In genomic region chr16:54051821-54052220, GRCh38 we compare ENCODE assay signal across 22 cellular contexts.
"Had no signal": no experiment of that assay in that cellular context is flagged by ENCODE, and none has a peak within 500 bp of the region (broad histone marks: within the 10 kb centered on the region; RNA-seq: fewer than 3 reads in every experiment).

No MANE protein-coding gene starts in this region.

- H3K27me3 ChIP-seq: gastrocnemius medialis, neutrophil, pancreas, right lobe of liver, tibial nerve, upper lobe of left lung had no signal

- H3K4me1 ChIP-seq: gastrocnemius medialis, pancreas, right lobe of liver, upper lobe of left lung had no signal

- ATAC-seq: esophagus mucosa; gastrocnemius medialis; left lobe of liver; pancreas; right lobe of liver; stimulated activated naive B cell treated with anti-CD40 and anti-IgM and Interleukin-4, amounts not matched to agents 10 μg/mL and 1 μg/mL and 100 μg/mL, for 72 hours had no signal

- H3K4me3 ChIP-seq: gastrocnemius medialis, lung, pancreas, right lobe of liver, thoracic aorta, tibial nerve, upper lobe of left lung had no signal

- DNase-seq: effector CD8-positive, alpha-beta T cell; endodermal cell; foreskin fibroblast; gastrocnemius medialis; head of caudate nucleus; kidney; naive B cell; pancreas; retina; right lobe of liver; small intestine; stimulated activated CD4-positive, alpha-beta T cell treated with anti-CD3 and anti-CD28 coated beads, Interleukin-15, amount 100 ng/mL, for 24 hours; stimulated activated CD4-positive, alpha-beta T cell treated with anti-CD3 and anti-CD28 coated beads, Interleukin-2, amount 100 ng/mL, for 48 hours; stimulated activated naive B cell treated with anti-CD40 and anti-IgM and Interleukin-4, amounts not matched to agents 10 μg/mL and 1 μg/mL and 100 μg/mL, for 72 hours; upper lobe of left lung had no signal

- H3K27ac ChIP-seq: epithelial cell of prostate, gastrocnemius medialis, neutrophil, pancreas, right lobe of liver, thoracic aorta, tibial nerve, upper lobe of left lung had no signal

- H3K9me3 ChIP-seq: gastrocnemius medialis, neutrophil, pancreas, right lobe of liver, thoracic aorta, tibial nerve, upper lobe of left lung had no signal

- H3K36me3 ChIP-seq: gastrocnemius medialis, neutrophil, pancreas, right lobe of liver, thoracic aorta, upper lobe of left lung had no signal
